10 cellular contexts compared by ENCODE assay signal in the genomic region with DNA sequence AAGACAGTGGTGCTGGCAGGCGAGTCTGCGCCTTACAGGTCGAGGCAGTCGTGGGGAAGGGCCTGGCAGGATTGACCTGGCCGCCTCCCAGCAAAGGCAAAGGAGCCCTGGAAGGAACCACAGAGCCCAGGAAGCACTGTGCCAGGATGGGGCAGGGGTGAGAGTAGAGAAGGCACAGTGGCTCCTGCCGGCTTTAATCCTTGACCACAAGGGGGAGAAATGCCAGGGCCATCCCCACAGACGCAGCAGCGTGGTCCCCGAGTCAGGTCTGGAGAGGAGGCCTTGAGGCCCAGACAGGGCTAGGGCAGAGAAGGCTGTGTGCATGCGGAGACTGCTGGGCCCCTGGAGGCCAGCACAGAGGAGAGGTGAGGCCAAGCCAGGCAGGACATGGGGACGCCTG. TPM values are rescaled to one million over a fixed set of nuclear protein-coding genes. Genes with fewer than 3 reads are reported as not detected.
DNase-seq lines count a peak whose midpoint lies in the region; ATAC-seq, FAIRE-seq and TF ChIP-seq lines count a peak whose summit lies in the region.
"Had no signal": no experiment of that assay in that cellular context is flagged by ENCODE, and none has a peak within 500 bp of the region (broad histone marks: within the 10 kb centered on the region; RNA-seq: fewer than 3 reads in every experiment).

No MANE protein-coding gene starts in this region.

- H3K27ac ChIP-seq in A549 (peak overlapping the region; percentile 99 to 100), HEK293 (ENCODE audit: extremely low read depth, low read depth, low read length) (no peak overlapping the region), WERI-Rb-1 (no peak overlapping the region), left ventricle myocardium inferior (replicated peaks) (no peak overlapping the region)

- 16% methylated on average over 11 of the region's 11 CpGs for WGBS in A549 (ENCODE audit: missing lambda C conversion rate)

- no peak for TF ChIP-seq EP300 in A549 (IDR thresholded peaks at IDR 0.05)

- H3K4me3 ChIP-seq in A549, result no peak overlapping the region
- no peak overlapping the region for H3K4me3 ChIP-seq in HEK293 (ENCODE audit: low read depth, low read length)
- H3K4me3 ChIP-seq in WERI-Rb-1 (ENCODE audit: low read depth, low read length), result no peak overlapping the region
- H3K4me3 ChIP-seq in left ventricle myocardium inferior, result no peak overlapping the region

- DNase-seq in A549 (ENCODE audit: low read depth in 1 of 2, low spot score in 1 of 2) (peak; percentile 70 to 83), WERI-Rb-1 (no peak), left ventricle myocardium inferior (no peak), epidermal melanocyte (ENCODE audit: insufficient read length, low spot score) (no peak)
- DNase-seq: NCI-H1694 had no signal

- H3K9me3 ChIP-seq in A549 (no peaks in the 10 kb centered on the region), HEK293 (ENCODE audit: control insufficient read depth, insufficient read depth, low read depth, low read length) (no peaks in the 10 kb centered on the region), WERI-Rb-1 (ENCODE audit: severe bottlenecking) (peaks cover 3% of the 10 kb centered on the region), left ventricle myocardium inferior (replicated peaks) (peaks cover 11% of the 10 kb centered on the region)

- H3K4me1 ChIP-seq in A549 (peaks cover 64% of the 10 kb centered on the region), HEK293 (ENCODE audit: control insufficient read depth, insufficient read depth, low read length) (no peaks in the 10 kb centered on the region), left ventricle myocardium inferior (peaks cover 9% of the 10 kb centered on the region)

- intact Hi-C loops in left ventricle myocardium inferior (cut with micrococcal nuclease), result no loop called here

- peak; percentile 43 for FAIRE-seq in A549 (lab: Jason Lieb, UNC)

- POLR2A ChIA-PET in A549 (lab: Yijun Ruan, JAX) (interaction anchor here (2.8 kb wide), 1 partner anchor 10 kb away, joined by 22 read pairs; the partner anchor contains the start of gene ALDH3B1), HEK293 (lab: Yijun Ruan, JAX) (no interaction called here)

- H3K4me2 ChIP-seq in A549, result peak overlapping the region; percentile 41

- H3K36me3 ChIP-seq in HEK293 (ENCODE audit: control insufficient read depth in 2 of 2, insufficient read depth in 1 of 2, low read length in 2 of 2) (peaks cover 0 to 8% of the 10 kb centered on the region in 2 experiments; a peak in 1 of 3 replicates), WERI-Rb-1 (no peaks in the 10 kb centered on the region), left ventricle myocardium inferior (peaks cover 5% of the 10 kb centered on the region)

- TF ChIP-seq CTCF in A549 (IDR thresholded peaks at IDR 0.05) (peak; percentile 44), HEK293 (tag by site-specific recombination; IDR thresholded peaks at IDR 0.05) (peak; percentile 58), WERI-Rb-1 (IDR thresholded peaks at IDR 0.05; ENCODE audit: low read depth, low read length) (peak; percentile 55; the same call in 1 of the 2 replicates), left ventricle myocardium inferior (IDR thresholded peaks at IDR 0.05; ENCODE audit: borderline replicate concordance) (peak; percentile 35)

- no peak for TF ChIP-seq POLR2A in A549 (IDR thresholded peaks at IDR 0.05; ENCODE audit: low read length)

- CTCF ChIA-PET in A549 (lab: Yijun Ruan, JAX) (interaction anchor here (1.2 to 12.3 kb wide), 7 partner anchors 9 to 189 kb away, joined by 3 to 204 read pairs (median 5); partner anchors contain the start of genes ALDH3B1, NDUFS8, TCIRG1 and UNC93B1), HEK293 (lab: Yijun Ruan, JAX) (interaction anchor here (0.7 to 2.0 kb wide), 3 partner anchors 11 to 203 kb away, joined by 3 to 7 read pairs (median 5); partner anchors contain the start of gene ALDH3B1)

- peak; percentile 30 to 48; a peak in 4 of 5 replicates for TF ChIP-seq RAD21 in A549 (conservative IDR thresholded peaks at IDR 0.05 in 1 of 2, IDR thresholded peaks at IDR 0.05 in 1 of 2)

- H3K27me3 ChIP-seq in WERI-Rb-1 (ENCODE audit: insufficient read depth, low read depth, severe bottlenecking), result no peaks in the 10 kb centered on the region
- H3K27me3 ChIP-seq in left ventricle myocardium inferior (ENCODE audit: low read depth), result no peaks in the 10 kb centered on the region

- ATAC-seq in A549, result peak; percentile 53 to 67
- no peak for ATAC-seq in GM21526 (IDR thresholded peaks at IDR 0.05; ENCODE audit: low FRiP score, unreplicated experiment)
- no peak for ATAC-seq in HG03280 (IDR thresholded peaks at IDR 0.05; ENCODE audit: unreplicated experiment)
- ATAC-seq in GM21529 (IDR thresholded peaks at IDR 0.05; ENCODE audit: unreplicated experiment), result no peak

TF ChIP-seq in A549, 52 proteins besides CTCF, POLR2A, EP300 and RAD21 (continues in another document):
- TF ChIP-seq KDM1A (IDR thresholded peaks at IDR 0.05; ENCODE audit: low read depth) (no peak), KDM5A (IDR thresholded peaks at IDR 0.05) (no peak), CBX2 (IDR thresholded peaks at IDR 0.05; ENCODE audit: borderline replicate concordance, low read depth) (no peak), NFE2L2 (conservative IDR thresholded peaks at IDR 0.05; ENCODE audit: low read length) (no peak), CBX8 (IDR thresholded peaks at IDR 0.05) (no peak), HMGXB4 (CRISPR knock-in tag; IDR thresholded peaks at IDR 0.05; ENCODE audit: borderline replicate concordance) (no peak), TFCP2L1 (CRISPR knock-in tag; IDR thresholded peaks at IDR 0.05) (0 out of 2 replicates have a peak, but pooled peaks have one; percentile 11)

TF ChIP-seq in HEK293, 187 proteins besides CTCF, POLR2A, EP300 and RAD21:
- TF ChIP-seq ZFP41 (tag by site-specific recombination; IDR thresholded peaks at IDR 0.05; ENCODE audit: borderline replicate concordance) (no peak), GLIS2 (tag by site-specific recombination; IDR thresholded peaks at IDR 0.05) (no peak), ZNF692 (tag by site-specific recombination; IDR thresholded peaks at IDR 0.05) (no peak)

RNA-seq across cellular contexts. Expression of gene NDUFS8, which starts 9.9 kb away (rescaled TPM):
- polyA plus RNA-seq in A549 (2011; rRNA removed), result 71.0 and 73.7 TPM in 2 replicates
- 361 and 428 TPM in 2 replicates for polyA plus RNA-seq in A549 (2012; cell fraction: cytosol; rRNA removed)
- 379 and 494 TPM in 2 replicates for polyA plus RNA-seq in A549 (2012; cell fraction: nucleus; rRNA removed)
- polyA plus RNA-seq in A549 (2017; fragmentation: RNase III; extraction: RNeasy Plus Mini Kit Qiagen cat#74134 plus additional on column Dnase treatment), result 283 to 300 TPM (median 298 TPM) in 3 replicates
- 93.4 and 105 TPM in 2 replicates for polyA minus RNA-seq in A549 (2011; rRNA and poly(A)+ RNA removed)
- total RNA-seq in left ventricle myocardium inferior, result 436 TPM

RNA-seq across cellular contexts. Expression of gene ALDH3B1, which starts 10.4 kb away (rescaled TPM):
- polyA plus RNA-seq in A549 (2011; rRNA removed) (109 and 130 TPM in 2 replicates), A549 (2017; fragmentation: RNase III; extraction: RNeasy Plus Mini Kit Qiagen cat#74134 plus additional on column Dnase treatment) (93.7 to 104 TPM (median 94.4 TPM) in 3 replicates)
- polyA plus RNA-seq in A549 (2012; cell fraction: cytosol; rRNA removed), result 155 and 214 TPM in 2 replicates
- polyA plus RNA-seq in A549 (2012; cell fraction: nucleus; rRNA removed), result 236 and 305 TPM in 2 replicates
- polyA minus RNA-seq in A549 (2011; rRNA and poly(A)+ RNA removed), result 46.0 and 65.0 TPM in 2 replicates
- 3.7 TPM for total RNA-seq in left ventricle myocardium inferior
- polyA plus RNA-seq: neural cell had no signal

RNA-seq across cellular contexts. Expression of gene UNC93B1, which starts 16.7 kb away (rescaled TPM):
- polyA plus RNA-seq in A549 (2011; rRNA removed) (49.4 and 55.5 TPM in 2 replicates), A549 (2017; fragmentation: RNase III; extraction: RNeasy Plus Mini Kit Qiagen cat#74134 plus additional on column Dnase treatment) (43.7 to 51.2 TPM (median 47.1 TPM) in 3 replicates)
- polyA plus RNA-seq in A549 (2012; cell fraction: cytosol; rRNA removed), result 69.3 and 103 TPM in 2 replicates
- polyA plus RNA-seq in A549 (2012; cell fraction: nucleus; rRNA removed), result 270 and 373 TPM in 2 replicates
- polyA minus RNA-seq in A549 (2011; rRNA and poly(A)+ RNA removed), result 103 and 125 TPM in 2 replicates
- 6.1 TPM for total RNA-seq in left ventricle myocardium inferior

RNA-seq across cellular contexts. Expression of gene TCIRG1, which starts 18.2 kb away (rescaled TPM):
- polyA plus RNA-seq in A549 (2011; rRNA removed) (36.3 and 49.4 TPM in 2 replicates), A549 (2017; fragmentation: RNase III; extraction: RNeasy Plus Mini Kit Qiagen cat#74134 plus additional on column Dnase treatment) (94.9 to 120 TPM (median 115 TPM) in 3 replicates)
- 99.5 and 132 TPM in 2 replicates for polyA plus RNA-seq in A549 (2012; cell fraction: cytosol; rRNA removed)
- 1,336 and 1,871 TPM in 2 replicates for polyA plus RNA-seq in A549 (2012; cell fraction: nucleus; rRNA removed)
- polyA minus RNA-seq in A549 (2011; rRNA and poly(A)+ RNA removed), result 33.0 and 50.4 TPM in 2 replicates
- 23.4 TPM for total RNA-seq in left ventricle myocardium inferior

Comparison
In these comparisons a context has a peak if more than half of its experiments do, and no peak if none do; other contexts are left out.
1. ATAC-seq: peak in A549 (2 of 2); none in GM21526 (single experiment), HG03280 (single experiment) and GM21529 (single experiment).
2. DNase-seq: peak in A549 (2 of 2); none in WERI-Rb-1 (single experiment), left ventricle myocardium inferior (single experiment) and epidermal melanocyte (single experiment).
3. H3K27ac ChIP-seq: peak in A549 (2 of 2); none in HEK293 (single experiment), WERI-Rb-1 (single experiment) and left ventricle myocardium inferior (single experiment).
4. Of the 5 proteins assayed by ChIP-seq in both HEK293 and A549: peak only in HEK293: none; only in A549: none; in both: CTCF; in neither: 4.
5. Peak in every context shown above with its lines, with median percentiles within 50 percentile points of each other: CTCF ChIP-seq.